In the genomic region with DNA sequence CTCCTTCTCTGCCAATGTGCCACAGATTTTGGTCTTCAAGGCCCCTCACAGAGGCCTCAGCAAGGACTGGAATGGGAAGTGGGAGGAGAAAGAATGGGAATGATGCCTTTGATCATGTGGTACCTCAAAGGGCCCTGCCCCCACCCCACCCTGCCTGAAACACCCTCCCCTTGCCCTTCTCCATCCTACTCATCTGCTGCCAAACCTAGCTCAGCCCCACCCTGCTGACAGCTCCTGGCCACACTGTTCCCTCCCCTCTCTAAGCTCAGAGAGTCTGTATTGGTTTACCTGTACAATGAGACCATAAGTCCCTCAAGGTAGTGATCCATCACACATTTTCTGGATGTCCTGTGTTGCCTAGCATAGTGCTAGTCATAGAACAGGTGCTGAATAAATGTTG, we compare ENCODE assay signal across 1 cellular context.
TF ChIP-seq lines count a peak whose summit lies in the region.

No MANE protein-coding gene starts in this region.

TF ChIP-seq in HEK293, 187 proteins besides CTCF, POLR2A, EP300 and RAD21 (continued from another document):
- TF ChIP-seq, protein P1, sequence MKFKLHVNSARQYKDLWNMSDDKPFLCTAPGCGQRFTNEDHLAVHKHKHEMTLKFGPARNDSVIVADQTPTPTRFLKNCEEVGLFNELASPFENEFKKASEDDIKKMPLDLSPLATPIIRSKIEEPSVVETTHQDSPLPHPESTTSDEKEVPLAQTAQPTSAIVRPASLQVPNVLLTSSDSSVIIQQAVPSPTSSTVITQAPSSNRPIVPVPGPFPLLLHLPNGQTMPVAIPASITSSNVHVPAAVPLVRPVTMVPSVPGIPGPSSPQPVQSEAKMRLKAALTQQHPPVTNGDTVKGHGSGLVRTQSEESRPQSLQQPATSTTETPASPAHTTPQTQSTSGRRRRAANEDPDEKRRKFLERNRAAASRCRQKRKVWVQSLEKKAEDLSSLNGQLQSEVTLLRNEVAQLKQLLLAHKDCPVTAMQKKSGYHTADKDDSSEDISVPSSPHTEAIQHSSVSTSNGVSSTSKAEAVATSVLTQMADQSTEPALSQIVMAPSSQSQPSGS (tag by site-specific recombination; IDR thresholded peaks at IDR 0.05; ENCODE audit: low read depth), result no peak
- TF ChIP-seq ZNF707 (tag by site-specific recombination; IDR thresholded peaks at IDR 0.05) (no peak), EGR2 (tag by site-specific recombination; IDR thresholded peaks at IDR 0.05; ENCODE audit: low read depth) (peak; percentile 23; the same call in 1 of the 2 replicates), HOXA7 (CRISPR knock-in tag; IDR thresholded peaks at IDR 0.05; ENCODE audit: borderline replicate concordance) (no peak)
